Comparison of ENCODE assay signal across 1 cellular context in the genomic region with DNA sequence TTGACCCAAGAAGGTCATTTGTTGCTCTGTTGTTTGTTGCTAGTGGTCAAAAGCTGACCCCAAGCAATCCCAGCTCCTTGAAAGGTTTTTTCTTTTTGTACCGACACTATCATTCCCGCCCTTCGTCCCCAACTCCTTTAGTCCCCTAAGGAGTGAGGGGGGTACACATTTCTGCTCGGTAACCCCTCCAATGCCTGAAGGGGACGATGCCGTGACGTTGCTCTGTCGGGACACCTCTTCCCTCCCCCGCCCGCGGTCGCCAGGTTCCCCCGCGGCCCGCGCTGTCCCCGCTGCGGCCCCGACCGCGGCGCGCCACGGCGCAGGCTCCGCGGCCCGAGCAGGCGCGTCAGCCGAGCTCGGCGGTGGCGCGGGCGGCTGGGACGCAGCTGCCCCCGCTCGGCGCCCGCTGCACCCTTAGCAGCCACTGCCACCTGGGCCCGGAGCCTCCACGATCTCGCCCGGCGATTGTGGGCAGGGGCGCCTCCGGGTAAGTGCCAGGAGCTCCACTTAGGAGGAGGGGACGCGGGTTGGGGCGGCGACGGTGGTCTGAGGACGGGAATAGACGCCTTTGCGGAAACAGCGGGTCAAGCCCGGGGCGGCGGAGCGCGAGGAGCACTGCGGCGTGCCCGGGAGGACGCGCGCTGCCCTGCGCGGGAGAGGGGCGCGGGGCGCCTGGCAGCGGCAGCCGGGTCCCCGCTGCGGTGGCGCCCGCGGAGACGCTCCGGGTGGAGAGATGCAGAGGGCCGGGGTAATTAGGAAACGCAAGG.
TF ChIP-seq lines count a peak whose summit lies in the region.

A gene (plus strand): TSS at position 340 of the 767 bp plus-strand sequence. CDS start 1,875 bp downstream, outside the sequence.

TF ChIP-seq in IMR-90, 13 proteins besides CTCF, POLR2A, EP300 and RAD21 (continued from another document):
- TF ChIP-seq, protein P1, sequence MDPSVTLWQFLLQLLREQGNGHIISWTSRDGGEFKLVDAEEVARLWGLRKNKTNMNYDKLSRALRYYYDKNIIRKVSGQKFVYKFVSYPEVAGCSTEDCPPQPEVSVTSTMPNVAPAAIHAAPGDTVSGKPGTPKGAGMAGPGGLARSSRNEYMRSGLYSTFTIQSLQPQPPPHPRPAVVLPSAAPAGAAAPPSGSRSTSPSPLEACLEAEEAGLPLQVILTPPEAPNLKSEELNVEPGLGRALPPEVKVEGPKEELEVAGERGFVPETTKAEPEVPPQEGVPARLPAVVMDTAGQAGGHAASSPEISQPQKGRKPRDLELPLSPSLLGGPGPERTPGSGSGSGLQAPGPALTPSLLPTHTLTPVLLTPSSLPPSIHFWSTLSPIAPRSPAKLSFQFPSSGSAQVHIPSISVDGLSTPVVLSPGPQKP (IDR thresholded peaks at IDR 0.05; ENCODE audit: borderline replicate concordance, low read depth, low read length): no peak
- TF ChIP-seq MAFK (IDR thresholded peaks at IDR 0.05; ENCODE audit: low read depth, low read length): no peak
- TF ChIP-seq SMC3 (IDR thresholded peaks at IDR 0.05; ENCODE audit: low read depth, low read length): no peak
